In the genomic region with DNA sequence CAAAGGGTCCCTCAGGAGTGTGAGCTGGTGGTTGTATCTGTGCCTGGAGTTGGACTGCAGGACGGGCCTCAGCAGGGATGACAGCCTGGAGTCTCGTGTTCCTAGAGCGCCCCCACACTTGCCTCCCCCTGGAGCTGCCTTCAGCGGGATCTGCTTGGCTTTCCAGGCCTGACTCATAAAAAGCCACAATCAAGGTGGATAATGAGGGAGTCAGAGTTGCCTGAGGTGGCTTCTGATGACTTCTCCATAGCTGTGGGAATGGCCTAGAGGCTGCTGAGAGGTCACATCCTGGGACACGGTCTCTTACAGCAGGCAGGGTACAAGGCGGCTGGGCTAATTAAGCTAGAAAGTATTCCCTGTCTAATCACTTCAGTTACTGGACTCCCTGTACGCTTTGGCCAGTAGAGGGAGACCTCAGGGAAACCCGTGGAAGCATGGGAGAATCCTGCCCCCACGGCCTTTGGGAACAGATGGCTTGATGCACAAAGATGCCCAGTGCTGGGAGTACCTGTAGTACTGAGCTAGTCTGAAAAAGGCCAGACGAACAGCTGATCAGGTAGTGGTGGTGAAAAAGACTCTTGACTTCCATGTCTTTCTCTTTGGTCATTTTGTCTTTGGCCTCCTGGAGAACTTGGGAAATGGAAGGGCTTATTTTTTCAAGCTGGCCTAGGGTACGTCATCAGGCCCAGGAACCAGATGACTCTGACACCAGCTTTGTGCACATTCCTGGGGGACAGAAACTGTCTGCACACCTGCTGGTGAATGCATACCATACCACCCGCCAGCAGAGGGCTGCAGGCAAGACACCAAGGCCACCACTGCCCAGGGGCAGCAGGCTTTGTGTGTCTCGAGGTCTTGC, we compare ENCODE assay signal across 9 cellular contexts. TPM values are rescaled to one million over a fixed set of nuclear protein-coding genes. Genes with fewer than 3 reads are reported as not detected.
DNase-seq lines count a peak whose midpoint lies in the region; ATAC-seq, FAIRE-seq and TF ChIP-seq lines count a peak whose summit lies in the region.
"Had no signal": no experiment of that assay in that cellular context is flagged by ENCODE, and none has a peak within 500 bp of the region (broad histone marks: within the 10 kb centered on the region; RNA-seq: fewer than 3 reads in every experiment).

No MANE protein-coding gene starts in this region.

- H3K79me2 ChIP-seq in fibroblast of lung (ENCODE audit: control insufficient read depth, insufficient read depth, low read length): no peaks in the 10 kb centered on the region

- peak; percentile 49 for DNase-seq in EH (ENCODE audit: low read depth)
- peak; percentile 69 for DNase-seq in H7
- DNase-seq in RKO (ENCODE audit: low spot score): peak; percentile 61
- DNase-seq in fibroblast of lung (ENCODE audit: low read depth in 2 of 2): peak; percentile 23 to 35
- peak; percentile 40 for DNase-seq in stimulated activated CD8-positive, alpha-beta memory T cell treated with anti-CD3 and anti-CD28 coated beads, Interleukin-4, amount 100 ng/mL, for 48 hours
- no peak for DNase-seq in DMS114 treated with DMSO at 0.1 percent for 48 hours (lab: John Stamatoyannopoulos, UW; ENCODE audit: unreplicated experiment)
- DNase-seq in GM19239 (ENCODE audit: insufficient read length, low spot score): no peak

- H3K4me3 ChIP-seq in H7 (ENCODE audit: insufficient read depth, low read depth, low read length) (no peak overlapping the region), fibroblast of lung (replicated peaks in 1 of 4; ENCODE audit: control extremely low read depth in 1 of 4, insufficient read depth in 1 of 4, low read depth in 3 of 4, low read length in 4 of 4) (no peak overlapping the region)

- no peak overlapping the region for H3K4me2 ChIP-seq in fibroblast of lung (ENCODE audit: extremely low read depth, insufficient read depth, low read length)

- no peaks in the 10 kb centered on the region for H4K20me1 ChIP-seq in fibroblast of lung (ENCODE audit: control insufficient read depth, extremely low read depth, insufficient read depth, low read length)

- H3K4me1 ChIP-seq in fibroblast of lung (ENCODE audit: control insufficient read depth, extremely low read depth, insufficient read depth, low read length): no peaks in the 10 kb centered on the region

- H3K36me3 ChIP-seq in H7 (replicated peaks; ENCODE audit: control insufficient read depth, insufficient read depth, low read length) (no peaks in the 10 kb centered on the region), fibroblast of lung (ENCODE audit: control insufficient read depth, insufficient read depth, low read length) (no peaks in the 10 kb centered on the region)

- H3K27ac ChIP-seq in fibroblast of lung (ENCODE audit: insufficient read depth, low read length): no peak overlapping the region

- FAIRE-seq in GM19239 (lab: Jason Lieb, UNC): no peak

- H3K9me3 ChIP-seq in fibroblast of lung (ENCODE audit: control insufficient read depth, insufficient read depth, low read depth, low read length): no peaks in the 10 kb centered on the region

- peak; percentile 41 to 65 for TF ChIP-seq CTCF in fibroblast of lung (conservative IDR thresholded peaks at IDR 0.05 in 1 of 2, IDR thresholded peaks at IDR 0.05 in 1 of 2; ENCODE audit: low read depth in 1 of 2, low read length in 2 of 2)

- ATAC-seq in HG02970 (IDR thresholded peaks at IDR 0.05; ENCODE audit: low FRiP score, unreplicated experiment): no peak

- no peaks in the 10 kb centered on the region for H3K27me3 ChIP-seq in H7 (ENCODE audit: control insufficient read depth, insufficient read depth, low read length)
- peaks cover 6% of the 10 kb centered on the region for H3K27me3 ChIP-seq in fibroblast of lung (ENCODE audit: control insufficient read depth, insufficient read depth, low read length)

- no peak overlapping the region for H2AFZ ChIP-seq in fibroblast of lung (ENCODE audit: low read length)

- no peak overlapping the region for H3K9ac ChIP-seq in fibroblast of lung (ENCODE audit: insufficient read depth, low read length)

RNA-seq across cellular contexts. Expression of gene FRRS1L, which starts 16.1 kb away (rescaled TPM):
- 0.14 and 0.18 TPM in 2 replicates for total RNA-seq in H7 (2014; rRNA removed; shearing (Covaris generic))
- total RNA-seq in fibroblast of lung: 0.17 and 0.26 TPM in 2 replicates
- 0.08 and 0.15 TPM in 2 replicates for polyA plus RNA-seq in fibroblast of lung
- 0.06 and 0.14 TPM in 2 replicates for polyA plus RNA-seq in fibroblast of lung (2012)
- 0.04 TPM in 1 of 2 replicates, not detected in the other for polyA minus RNA-seq in fibroblast of lung (ENCODE audit: low replicate concordance)
- total RNA-seq: T-helper 2 cell treated with Interferon-gamma antibody and Interleukin-4, amounts not matched to agents 100 ng/mL and 5 ng/mL, for 36 hours had no signal

Comparison
In these comparisons a context has a peak if more than half of its experiments do, and no peak if none do; other contexts are left out.
1. DNase-seq: peak in EH (single experiment), H7 (single experiment), RKO (single experiment), fibroblast of lung (2 of 2) and stimulated activated CD8-positive, alpha-beta memory T cell treated with anti-CD3 and anti-CD28 coated beads, Interleukin-4, amount 100 ng/mL, for 48 hours (single experiment); none in DMS114 treated with DMSO at 0.1 percent for 48 hours (single experiment) and GM19239 (single experiment).